15 cellular contexts compared by ENCODE assay signal in the genomic region with DNA sequence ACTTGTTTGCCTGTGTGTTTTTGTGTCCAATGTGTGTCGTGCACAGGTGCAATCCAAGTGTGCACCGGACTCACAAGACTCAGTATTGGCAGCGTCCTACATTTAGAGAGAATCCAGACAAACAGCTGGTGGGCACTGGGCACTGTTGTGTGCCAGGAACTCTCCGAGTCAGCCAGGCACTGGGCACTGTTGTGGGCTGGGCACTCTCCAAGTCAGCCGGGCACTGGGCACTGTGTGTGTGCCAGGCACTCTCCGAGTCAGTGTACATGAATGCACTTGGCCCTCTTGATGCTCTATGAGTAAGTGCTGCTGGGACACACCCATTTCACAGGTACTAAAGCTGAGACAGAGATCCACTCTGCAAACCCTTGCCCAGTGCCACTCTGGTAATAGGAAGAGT.
"Had no signal": no experiment of that assay in that cellular context is flagged by ENCODE, and none has a peak within 500 bp of the region (broad histone marks: within the 10 kb centered on the region; RNA-seq: fewer than 3 reads in every experiment).

No MANE protein-coding gene starts in this region.

- H3K27me3 Mint-ChIP-seq: activated CD4-positive, alpha-beta memory T cell treated with anti-CD3 and anti-CD28 coated beads, Interleukin-2, amount 10 ng/mL, durations not matched to agents 7 days and 5 days; activated naive CD8-positive, alpha-beta T cell; naive thymus-derived CD4-positive, alpha-beta T cell; stimulated activated naive B cell treated with anti-CD40 and anti-IgM and Interleukin-4, amounts not matched to agents 10 μg/mL and 1 μg/mL and 100 μg/mL, for 72 hours; T-cell had no signal

- H3K4me1 Mint-ChIP-seq: activated CD4-positive, alpha-beta memory T cell treated with anti-CD3 and anti-CD28 coated beads, Interleukin-2, amount 10 ng/mL, durations not matched to agents 7 days and 5 days; naive thymus-derived CD4-positive, alpha-beta T cell; stimulated activated naive B cell treated with anti-CD40 and anti-IgM and Interleukin-4, amounts not matched to agents 10 μg/mL and 1 μg/mL and 100 μg/mL, for 72 hours; T-cell had no signal

- H3K4me3 ChIP-seq: gastrocnemius medialis, lower lobe of right lung, right atrium auricular region, SK-N-MC had no signal

- H3K4me1 ChIP-seq: gastrocnemius medialis, lower lobe of right lung, right atrium auricular region had no signal

- H3K27me3 ChIP-seq: gastrocnemius medialis, neutrophil, right atrium auricular region had no signal

- H3K27ac ChIP-seq: gastrocnemius medialis, lower lobe of right lung, neutrophil, right atrium auricular region, SK-N-MC had no signal

- H3K4me3 Mint-ChIP-seq: activated CD4-positive, alpha-beta memory T cell treated with anti-CD3 and anti-CD28 coated beads, Interleukin-2, amount 10 ng/mL, durations not matched to agents 7 days and 5 days; activated naive CD8-positive, alpha-beta T cell; naive thymus-derived CD4-positive, alpha-beta T cell; stimulated activated naive B cell treated with anti-CD40 and anti-IgM and Interleukin-4, amounts not matched to agents 10 μg/mL and 1 μg/mL and 100 μg/mL, for 72 hours; T-cell had no signal

- H3K36me3 ChIP-seq: gastrocnemius medialis, lower lobe of right lung, neutrophil, right atrium auricular region had no signal

- H3K36me3 Mint-ChIP-seq: activated naive CD8-positive, alpha-beta T cell; naive thymus-derived CD4-positive, alpha-beta T cell; stimulated activated naive B cell treated with anti-CD40 and anti-IgM and Interleukin-4, amounts not matched to agents 10 μg/mL and 1 μg/mL and 100 μg/mL, for 72 hours; T-cell had no signal

- ATAC-seq: gastrocnemius medialis; naive thymus-derived CD4-positive, alpha-beta T cell; stimulated activated naive B cell treated with anti-CD40 and anti-IgM and Interleukin-4, amounts not matched to agents 10 μg/mL and 1 μg/mL and 100 μg/mL, for 72 hours; T-cell had no signal

- DNase-seq: activated CD4-positive, alpha-beta memory T cell treated with anti-CD3 and anti-CD28 coated beads, Interleukin-2, amount 10 ng/mL, durations not matched to agents 7 days and 5 days; activated CD4-positive, alpha-beta T cell treated with anti-CD3 and anti-CD28 coated beads for 1 hour; activated T-cell treated with anti-CD3 and anti-CD28 coated beads for 4 hours; effector CD4-positive, alpha-beta T cell; gastrocnemius medialis; lower lobe of right lung; midbrain; naive thymus-derived CD4-positive, alpha-beta T cell; stimulated activated naive B cell treated with anti-CD40 and anti-IgM and Interleukin-4, amounts not matched to agents 10 μg/mL and 1 μg/mL and 100 μg/mL, for 72 hours; T-cell; T1000 had no signal

- H3K9me3 ChIP-seq: neutrophil had no signal

- H3K27ac Mint-ChIP-seq: activated CD4-positive, alpha-beta memory T cell treated with anti-CD3 and anti-CD28 coated beads, Interleukin-2, amount 10 ng/mL, durations not matched to agents 7 days and 5 days; activated naive CD8-positive, alpha-beta T cell; stimulated activated naive B cell treated with anti-CD40 and anti-IgM and Interleukin-4, amounts not matched to agents 10 μg/mL and 1 μg/mL and 100 μg/mL, for 72 hours; T-cell had no signal
